Comparison of ENCODE assay signal across 9 cellular contexts in the genomic region with DNA sequence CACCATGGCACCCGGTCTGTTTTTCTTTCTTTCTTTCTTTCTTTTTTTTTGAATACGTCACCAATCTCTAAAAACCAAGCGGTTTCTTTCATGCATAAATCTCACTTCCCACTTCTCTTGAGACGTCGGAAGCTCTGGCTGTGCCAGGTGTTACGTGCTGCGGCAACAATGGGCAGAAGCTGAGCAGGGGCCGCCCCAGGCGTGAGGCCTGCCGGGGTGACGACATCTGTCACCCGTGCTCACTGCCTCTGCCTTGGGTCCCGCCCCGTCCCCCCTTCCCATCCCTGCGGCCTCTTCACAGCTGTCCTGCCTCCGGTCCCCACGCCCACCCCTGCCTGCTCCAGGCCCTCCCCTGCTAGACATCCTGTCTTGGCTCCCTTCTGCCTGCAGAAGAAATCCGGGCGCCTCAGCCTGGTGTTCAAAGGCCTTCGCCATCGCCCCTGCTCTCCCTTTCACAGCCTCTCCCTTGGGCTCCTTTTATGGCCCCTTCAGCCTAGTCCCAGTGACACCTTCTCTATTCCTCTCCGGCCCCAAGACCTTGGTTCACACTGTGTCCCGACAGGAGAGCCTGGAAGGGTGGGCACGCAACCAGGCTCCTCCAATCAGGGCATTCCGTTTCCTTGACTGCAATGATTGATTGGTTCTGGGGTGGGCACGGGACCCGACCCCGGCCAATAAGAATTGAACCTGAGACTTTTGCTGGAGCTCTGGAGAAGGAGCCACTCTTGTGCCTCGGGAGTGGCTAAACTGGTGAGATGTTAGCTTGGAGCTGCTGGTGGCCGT. TPM values are rescaled to one million over a fixed set of nuclear protein-coding genes. Genes with fewer than 3 reads are reported as not detected.
DNase-seq lines count a peak whose midpoint lies in the region; ATAC-seq, FAIRE-seq and TF ChIP-seq lines count a peak whose summit lies in the region.
"Had no signal": no experiment of that assay in that cellular context is flagged by ENCODE, and none has a peak within 500 bp of the region (broad histone marks: within the 10 kb centered on the region; RNA-seq: fewer than 3 reads in every experiment).

No MANE protein-coding gene starts in this region.

- DNase-seq in CD14-positive monocyte (ENCODE audit: low spot score): peak; percentile 91
- DNase-seq in WTC11 (ENCODE audit: low spot score): no peak
- no peak for DNase-seq in stimulated activated effector memory CD8-positive, alpha-beta T cell treated with anti-CD3 and anti-CD28 coated beads, Interleukin-12 subunit alpha, Interleukin-12 subunit beta, amount 100 ng/mL, for 72 hours (ENCODE audit: low spot score in 2 of 2)
- DNase-seq in H54 (ENCODE audit: insufficient read length, low spot score): no peak
- DNase-seq in occipital lobe (lab: John Stamatoyannopoulos, UW): no peak

- H3K27me3 Mint-ChIP-seq in CD14-positive monocyte (ENCODE audit: low read depth in 3 of 3): peaks cover 0 to 2% (median 1%) of the 10 kb centered on the region in 3 donors
- H3K27me3 Mint-ChIP-seq in WTC11 (ENCODE audit: low read depth): peaks cover 3% of the 10 kb centered on the region; the same call in 1 of the 2 replicates

- H3K9me3 Mint-ChIP-seq in CD14-positive monocyte (peaks cover 0 to 4% (median 2%) of the 10 kb centered on the region in 7 donors), WTC11 (peaks cover 7% of the 10 kb centered on the region; the same call in 1 of the 2 replicates)
- H3K9me3 Mint-ChIP-seq in stimulated activated effector memory CD8-positive, alpha-beta T cell treated with anti-CD3 and anti-CD28 coated beads, Interleukin-12 subunit alpha, Interleukin-12 subunit beta, amount 100 ng/mL, for 72 hours: no peaks in the 10 kb centered on the region

- H3K27ac Mint-ChIP-seq in CD14-positive monocyte (peak overlapping the region; percentile 60 to 90 (median 88)), WTC11 (no peak overlapping the region)
- H3K27ac Mint-ChIP-seq in stimulated activated effector memory CD8-positive, alpha-beta T cell treated with anti-CD3 and anti-CD28 coated beads, Interleukin-12 subunit alpha, Interleukin-12 subunit beta, amount 100 ng/mL, for 72 hours: peak overlapping the region; percentile 85

- ATAC-seq in GM19452 (IDR thresholded peaks at IDR 0.05; ENCODE audit: unreplicated experiment): peak; percentile 66
- ATAC-seq in HG03439 (IDR thresholded peaks at IDR 0.05; ENCODE audit: unreplicated experiment): peak; percentile 53
- peak; percentile 19 for ATAC-seq in WTC11
- peak; percentile 59 for ATAC-seq in esophagus mucosa
- peak; percentile 84 for ATAC-seq in stimulated activated effector memory CD8-positive, alpha-beta T cell treated with anti-CD3 and anti-CD28 coated beads, Interleukin-12 subunit alpha, Interleukin-12 subunit beta, amount 100 ng/mL, for 72 hours

- CTCF ChIA-PET in WTC11 (lab: Charles Lee): interaction anchor here (0.5 to 3.4 kb wide), 5 partner anchors 24 to 1087 kb away, joined by 3 to 26 read pairs (median 6); a partner anchor contains a TSS

- H3K4me3 Mint-ChIP-seq in CD14-positive monocyte (peak overlapping the region; percentile 65 to 88), WTC11 (no peak overlapping the region)
- peak overlapping the region; percentile 57 for H3K4me3 Mint-ChIP-seq in stimulated activated effector memory CD8-positive, alpha-beta T cell treated with anti-CD3 and anti-CD28 coated beads, Interleukin-12 subunit alpha, Interleukin-12 subunit beta, amount 100 ng/mL, for 72 hours

- TF ChIP-seq POLR2A in H54 (IDR thresholded peaks at IDR 0.05; ENCODE audit: low read depth, low read length): no peak

- POLR2A ChIA-PET in WTC11 (lab: Charles Lee): interaction anchor here (0.6 kb wide), 1 partner anchor 81 kb away, joined by 4 read pairs; no protein-coding TSS in a partner anchor

- intact Hi-C loops in CD14-positive monocyte (cut with micrococcal nuclease): loop anchor here (5.0 to 10.0 kb wide), 2 partner anchors 47 to 91 kb away; no protein-coding TSS in a partner anchor

- H3K4me1 Mint-ChIP-seq in CD14-positive monocyte (peaks cover 58% of the 10 kb centered on the region), WTC11 (peaks cover 7% of the 10 kb centered on the region)
- peaks cover 52% of the 10 kb centered on the region for H3K4me1 Mint-ChIP-seq in stimulated activated effector memory CD8-positive, alpha-beta T cell treated with anti-CD3 and anti-CD28 coated beads, Interleukin-12 subunit alpha, Interleukin-12 subunit beta, amount 100 ng/mL, for 72 hours

- FAIRE-seq in H54 (lab: Jason Lieb, UNC): no peak
- FAIRE-seq: pancreas had no signal

- no peak for TF ChIP-seq CTCF in CD14-positive monocyte (IDR thresholded peaks at IDR 0.05)
- TF ChIP-seq CTCF in WTC11 (IDR thresholded peaks at IDR 0.05): no peak

- H3K36me3 Mint-ChIP-seq in CD14-positive monocyte: peaks cover 36 to 76% of the 10 kb centered on the region in 2 donors
- no peaks in the 10 kb centered on the region for H3K36me3 Mint-ChIP-seq in WTC11
- H3K36me3 Mint-ChIP-seq in stimulated activated effector memory CD8-positive, alpha-beta T cell treated with anti-CD3 and anti-CD28 coated beads, Interleukin-12 subunit alpha, Interleukin-12 subunit beta, amount 100 ng/mL, for 72 hours: no peaks in the 10 kb centered on the region

TF ChIP-seq in WTC11, 78 proteins besides CTCF, POLR2A, EP300 and RAD21:
- TF ChIP-seq, protein P1, sequence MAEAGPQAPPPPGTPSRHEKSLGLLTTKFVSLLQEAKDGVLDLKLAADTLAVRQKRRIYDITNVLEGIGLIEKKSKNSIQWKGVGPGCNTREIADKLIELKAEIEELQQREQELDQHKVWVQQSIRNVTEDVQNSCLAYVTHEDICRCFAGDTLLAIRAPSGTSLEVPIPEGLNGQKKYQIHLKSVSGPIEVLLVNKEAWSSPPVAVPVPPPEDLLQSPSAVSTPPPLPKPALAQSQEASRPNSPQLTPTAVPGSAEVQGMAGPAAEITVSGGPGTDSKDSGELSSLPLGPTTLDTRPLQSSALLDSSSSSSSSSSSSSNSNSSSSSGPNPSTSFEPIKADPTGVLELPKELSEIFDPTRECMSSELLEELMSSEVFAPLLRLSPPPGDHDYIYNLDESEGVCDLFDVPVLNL (CRISPR knock-in tag; IDR thresholded peaks at IDR 0.05; ENCODE audit: borderline replicate concordance, low read depth): no peak
- peak; percentile 49; the same call in 1 of the 2 replicates for TF ChIP-seq NFYB (CRISPR knock-in tag; conservative IDR thresholded peaks at IDR 0.05; ENCODE audit: low read depth)
TF ChIP-seq in WTC11: peak in this region for 1.

RNA-seq across cellular contexts. Expression of a gene that starts 4.8 kb away (rescaled TPM):
- polyA plus RNA-seq in CD14-positive monocyte: 10 to 100 TPM; 22.9 to 33.8 TPM
- total RNA-seq in WTC11 (2021): 0.07 TPM in 1 of 3 replicates, not detected in the others
- 0.68 TPM for total RNA-seq in esophagus mucosa
- not detected for total RNA-seq in occipital lobe

RNA-seq across cellular contexts. Expression of a gene that starts 18.6 kb away (rescaled TPM):
- 1 to 10 TPM in 1 of 2 donors, under 1 TPM in 1; 0.74 to 1.5 TPM for polyA plus RNA-seq in CD14-positive monocyte
- total RNA-seq in WTC11 (2021) (8.0 to 9.6 TPM (median 8.7 TPM) in 3 replicates), esophagus mucosa (4.2 TPM), occipital lobe (8.9 TPM)

RNA-seq across cellular contexts. Expression of a gene that starts 52.8 kb away (rescaled TPM):
- polyA plus RNA-seq in CD14-positive monocyte: 1 to 10 TPM; 6.9 to 9.5 TPM
- total RNA-seq in WTC11 (2021) (35.6 to 39.1 TPM (median 37.8 TPM) in 3 replicates), esophagus mucosa (4.7 TPM), occipital lobe (1.2 TPM)

Comparison
In these comparisons a context has a peak if more than half of its experiments do, and no peak if none do; other contexts are left out.
1. ATAC-seq: peak in every context shown above with its lines; median percentile 84 in stimulated activated effector memory CD8-positive, alpha-beta T cell treated with anti-CD3 and anti-CD28 coated beads, Interleukin-12 subunit alpha, Interleukin-12 subunit beta, amount 100 ng/mL, for 72 hours; 66 in GM19452; 59 in esophagus mucosa; 53 in HG03439; 19 in WTC11.